8 cellular contexts compared by ENCODE assay signal in genomic region chr19:6048808-6049405, GRCh38.
DNase-seq lines count a peak whose midpoint lies in the region; ATAC-seq and TF ChIP-seq lines count a peak whose summit lies in the region.

No MANE protein-coding gene starts in this region.

- no peaks in the 10 kb centered on the region for H3K27me3 ChIP-seq in heart right ventricle

- peaks cover 0 to 20% (median 11%) of the 10 kb centered on the region in 9 donors for H3K4me1 ChIP-seq in heart right ventricle

- H3K27ac ChIP-seq in heart right ventricle, result peak overlapping the region in 1 of 10 donors; percentile 7

- peaks cover 0 to 8% (median 0%) of the 10 kb centered on the region in 9 donors for H3K36me3 ChIP-seq in heart right ventricle

- no peaks in the 10 kb centered on the region for H3K9me3 ChIP-seq in heart right ventricle

- intact Hi-C loops in heart right ventricle (cut with DNase I), result loop anchor here (1.0 to 10.0 kb wide), 9 partner anchors 64 to 256 kb away; no protein-coding TSS in a partner anchor

- ATAC-seq in heart right ventricle, result peak; percentile 93 to 98 (median 96)
- no peak for ATAC-seq in GM19455 (IDR thresholded peaks at IDR 0.05; ENCODE audit: unreplicated experiment)

- WGBS in heart right ventricle, 2 donors, result 15 to 17% methylated on average over 15 of the region's 15 CpGs

- H3K4me3 ChIP-seq in heart right ventricle, result peak overlapping the region in 2 of 10 donors; percentile 7 to 11

- peak; percentile 81 to 94 (median 89) for TF ChIP-seq CTCF in heart right ventricle (IDR thresholded peaks at IDR 0.05)

- DNase-seq in NCI-H2081 (lab: John Stamatoyannopoulos, UW) (peak; percentile 80 to 84), NCI-H2081 treated with DMSO at 0.1 percent for 48 hours (lab: John Stamatoyannopoulos, UW) (no peak), NCI-H128 (lab: John Stamatoyannopoulos, UW; ENCODE audit: unreplicated experiment) (peak; percentile 81), T follicular helper cell (ENCODE audit: low read depth) (peak; percentile 66), heart right ventricle (peak; percentile 74 to 78), retina (peak; percentile 84)
- peak; percentile 48 for DNase-seq in activated naive CD8-positive, alpha-beta T cell treated with anti-CD3 and anti-CD28 coated beads, Interleukin-2, amount 50 U/mL, for 16 hours (ENCODE audit: low read depth, low spot score)
